15 cellular contexts compared by ENCODE assay signal in the genomic region with DNA sequence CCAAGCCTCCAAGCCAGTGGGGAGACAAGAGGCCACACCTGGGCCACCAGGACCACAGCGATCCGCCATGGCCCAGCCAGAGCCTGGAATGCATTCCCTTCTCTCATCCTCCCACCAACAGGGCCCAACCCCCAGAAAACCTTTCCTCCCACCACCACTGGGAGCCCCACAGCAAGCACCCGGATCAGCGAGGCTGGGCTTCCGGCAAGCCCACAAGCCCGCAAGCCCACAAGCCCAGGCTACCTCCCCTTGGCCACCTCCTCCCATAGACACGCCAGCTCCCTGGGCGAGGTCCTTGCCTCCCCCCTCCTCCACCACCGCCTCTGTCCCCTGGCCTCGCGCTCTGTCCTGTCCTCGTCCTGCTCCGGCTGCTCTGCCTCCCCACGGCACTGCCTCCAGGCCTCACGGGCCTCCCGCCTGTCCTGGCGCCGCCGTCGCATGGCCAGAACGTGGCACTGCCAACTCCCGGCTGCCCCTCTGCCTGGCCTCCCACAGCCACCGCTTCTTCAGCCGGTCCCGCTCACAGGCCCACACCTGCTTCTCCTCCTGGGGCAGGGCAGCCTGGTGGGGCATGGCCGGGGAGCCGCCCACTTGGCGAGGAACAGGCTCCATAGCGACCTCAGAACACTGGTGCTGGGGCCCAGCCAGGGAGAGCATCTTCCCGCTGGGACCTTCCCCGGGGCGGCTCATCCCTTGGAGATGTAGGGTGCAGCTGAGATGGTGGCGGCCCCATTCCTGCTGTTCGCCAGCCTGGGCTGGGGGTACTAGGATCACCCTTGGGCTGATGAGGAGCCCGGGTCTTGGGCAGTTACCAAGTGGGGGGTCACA.
"Had no signal": no experiment of that assay in that cellular context is flagged by ENCODE, and none has a peak within 500 bp of the region (broad histone marks: within the 10 kb centered on the region; RNA-seq: fewer than 3 reads in every experiment).

No MANE protein-coding gene starts in this region.

- H3K36me3 Mint-ChIP-seq: activated naive CD4-positive, alpha-beta T cell treated with anti-CD3 and anti-CD28 coated beads, Interleukin-2, amount 50 U/mL, for 24 hours; naive thymus-derived CD8-positive, alpha-beta T cell had no signal

- ATAC-seq: activated CD8-positive, alpha-beta T cell treated with anti-CD3 and anti-CD28 coated beads for 36 hours; mucosa of descending colon; naive thymus-derived CD8-positive, alpha-beta T cell had no signal

- H3K27ac Mint-ChIP-seq: activated CD8-positive, alpha-beta T cell treated with anti-CD3 and anti-CD28 coated beads for 36 hours; activated T-helper 1 cell treated with anti-CD3 and anti-CD28 coated beads, Interleukin-12 subunit alpha, Interleukin-12 subunit beta, Interleukin-2, Interleukin-4 antibody, amounts not matched to agents 30 ng/mL and 10 ng/mL and 1 ng/mL, durations not matched to agents 14 hours and 24 hours and 36 hours; stimulated activated naive CD8-positive, alpha-beta T cell treated with anti-CD3 and anti-CD28 coated beads, Interleukin-15, Interleukin-2, amounts not matched to agents 100 ng/mL and 50 ng/mL, for 24 hours had no signal

- H3K27me3 Mint-ChIP-seq: activated CD8-positive, alpha-beta T cell treated with anti-CD3 and anti-CD28 coated beads for 36 hours; activated naive CD4-positive, alpha-beta T cell treated with anti-CD3 and anti-CD28 coated beads, Interleukin-2, amount 50 U/mL, for 24 hours; central memory CD8-positive, alpha-beta T cell; dendritic cell treated with granulocyte-macrophage colony-stimulating factor and Interleukin-4, amounts not matched to agents 40 ng/mL and 50 ng/mL, for 4 days; naive thymus-derived CD8-positive, alpha-beta T cell; stimulated activated naive CD8-positive, alpha-beta T cell treated with anti-CD3 and anti-CD28 coated beads, Interleukin-15, Interleukin-2, amounts not matched to agents 100 ng/mL and 50 ng/mL, for 24 hours had no signal

- H3K4me3 ChIP-seq: esophagus muscularis mucosa, mucosa of descending colon, thoracic aorta, uterus had no signal

- H3K36me3 ChIP-seq: uterus had no signal

- H3K4me3 Mint-ChIP-seq: activated CD8-positive, alpha-beta T cell treated with anti-CD3 and anti-CD28 coated beads for 36 hours; activated naive CD4-positive, alpha-beta T cell treated with anti-CD3 and anti-CD28 coated beads, Interleukin-2, amount 50 U/mL, for 24 hours; activated T-helper 1 cell treated with anti-CD3 and anti-CD28 coated beads, Interleukin-12 subunit alpha, Interleukin-12 subunit beta, Interleukin-2, Interleukin-4 antibody, amounts not matched to agents 30 ng/mL and 10 ng/mL and 1 ng/mL, durations not matched to agents 14 hours and 24 hours and 36 hours; central memory CD8-positive, alpha-beta T cell; dendritic cell treated with granulocyte-macrophage colony-stimulating factor and Interleukin-4, amounts not matched to agents 40 ng/mL and 50 ng/mL, for 4 days; naive thymus-derived CD8-positive, alpha-beta T cell; stimulated activated naive CD8-positive, alpha-beta T cell treated with anti-CD3 and anti-CD28 coated beads, Interleukin-15, Interleukin-2, amounts not matched to agents 100 ng/mL and 50 ng/mL, for 24 hours had no signal

- H3K9me3 Mint-ChIP-seq: activated CD8-positive, alpha-beta T cell treated with anti-CD3 and anti-CD28 coated beads for 36 hours; activated naive CD4-positive, alpha-beta T cell treated with anti-CD3 and anti-CD28 coated beads, Interleukin-2, amount 50 U/mL, for 24 hours; activated T-helper 1 cell treated with anti-CD3 and anti-CD28 coated beads, Interleukin-12 subunit alpha, Interleukin-12 subunit beta, Interleukin-2, Interleukin-4 antibody, amounts not matched to agents 30 ng/mL and 10 ng/mL and 1 ng/mL, durations not matched to agents 14 hours and 24 hours and 36 hours; central memory CD8-positive, alpha-beta T cell; dendritic cell treated with granulocyte-macrophage colony-stimulating factor and Interleukin-4, amounts not matched to agents 40 ng/mL and 50 ng/mL, for 4 days; naive thymus-derived CD8-positive, alpha-beta T cell; stimulated activated naive CD8-positive, alpha-beta T cell treated with anti-CD3 and anti-CD28 coated beads, Interleukin-15, Interleukin-2, amounts not matched to agents 100 ng/mL and 50 ng/mL, for 24 hours had no signal

- DNase-seq: activated CD4-positive, alpha-beta T cell treated with anti-CD3 and anti-CD28 coated beads for 4 hours; activated CD8-positive, alpha-beta memory T cell treated with anti-CD3 and anti-CD28 coated beads, Interleukin-2, amount 50 U/mL, for 4 hours; activated CD8-positive, alpha-beta T cell treated with anti-CD3 and anti-CD28 coated beads for 36 hours; mucosa of descending colon; naive thymus-derived CD8-positive, alpha-beta T cell; stimulated activated CD4-positive, alpha-beta T cell treated with anti-CD3 and anti-CD28 coated beads, Interleukin-4, amount 100 ng/mL, for 24 hours; uterus; WERI-Rb-1 had no signal

- H3K9me3 ChIP-seq: esophagus muscularis mucosa, mucosa of descending colon, thoracic aorta, uterus had no signal

- H3K27me3 ChIP-seq: esophagus muscularis mucosa, uterus had no signal

- H3K27ac ChIP-seq: esophagus muscularis mucosa, thoracic aorta, uterus, WERI-Rb-1 had no signal
